In genomic region chrX:102651968-102652744, GRCh38 we compare ENCODE assay signal across 8 cellular contexts. TPM values are rescaled to one million over a fixed set of nuclear protein-coding genes. Genes with fewer than 3 reads are reported as not detected.
A peak's percentile ranks its signal among the peaks of the same experiment; 100 is the strongest.
DNase-seq lines count a peak whose midpoint lies in the region; ATAC-seq and TF ChIP-seq lines count a peak whose summit lies in the region.

No MANE protein-coding gene starts in this region.

- H3K36me3 ChIP-seq in lower lobe of right lung = no peaks in the 10 kb centered on the region

- POLR2A ChIA-PET in GM10248 (lab: Yijun Ruan, JAX) = no interaction called here

- peak; percentile 22 for DNase-seq in GM10248 (ENCODE audit: extremely low spot score)
- peak; percentile 62 for DNase-seq in activated CD4-positive, alpha-beta T cell treated with anti-CD3 and anti-CD28 coated beads for 48 hours
- DNase-seq in dorsolateral prefrontal cortex = peak in 8 of 10 donors; percentile 36 to 70 (median 54)
- no peak for DNase-seq in lower lobe of right lung
- peak; percentile 52 for DNase-seq in stimulated activated CD8-positive, alpha-beta memory T cell treated with anti-CD3 and anti-CD28 coated beads, Interleukin-4, amount 100 ng/mL, for 48 hours

- H3K27me3 ChIP-seq in dorsolateral prefrontal cortex (peaks cover 0 to 69% (median 5%) of the 10 kb centered on the region in 45 donors), lower lobe of right lung (ENCODE audit: low read depth) (no peaks in the 10 kb centered on the region)

- CTCF ChIA-PET in GM10248 (lab: Yijun Ruan, JAX) = no interaction called here

- H3K9me3 ChIP-seq in lower lobe of right lung = no peaks in the 10 kb centered on the region

- TF ChIP-seq CTCF in GM10248 (IDR thresholded peaks at IDR 0.05; ENCODE audit: control extremely low read depth, extremely low read depth, low read depth, missing control alignments) (no peak), dorsolateral prefrontal cortex (IDR thresholded peaks at IDR 0.05 in 54 of 56, conservative IDR thresholded peaks at IDR 0.05 in 2 of 56; ENCODE audit: low read depth in 1 of 56, partially characterized antibody in 56 of 56) (peak; percentile 18 to 68 (median 54)), lower lobe of right lung (IDR thresholded peaks at IDR 0.05) (peak; percentile 40)

- H3K27ac ChIP-seq in dorsolateral prefrontal cortex = peak overlapping the region in 58 of 59 donors; percentile 22 to 91 (median 83)
- H3K27ac ChIP-seq in lower lobe of right lung = peak overlapping the region; percentile 46

- peak overlapping the region; percentile 38 to 80 (median 67) for H3K4me3 ChIP-seq in dorsolateral prefrontal cortex
- peak overlapping the region; percentile 61 for H3K4me3 ChIP-seq in lower lobe of right lung

- peak; percentile 81 for ATAC-seq in HG03066 (IDR thresholded peaks at IDR 0.05; ENCODE audit: low read depth, unreplicated experiment)
- ATAC-seq in lower lobe of right lung = peak; percentile 73 to 74
- no peak for ATAC-seq in GM18861 (IDR thresholded peaks at IDR 0.05; ENCODE audit: unreplicated experiment)
- ATAC-seq in GM21447 (IDR thresholded peaks at IDR 0.05; ENCODE audit: unreplicated experiment) = no peak

- H3K4me1 ChIP-seq in lower lobe of right lung = no peaks in the 10 kb centered on the region

- intact Hi-C loops in dorsolateral prefrontal cortex (cut with DNase I) (loop anchor here (2.0 to 10.0 kb wide), 3 partner anchors 49 to 137 kb away; partner anchors contain the start of genes GPRASP2 (in 1 of the 2) and TMSB15A (in 1 of the 2)), lower lobe of right lung (cut with DNase I) (no loop called here)

RNA-seq across cellular contexts. Expression of gene GPRASP1, which starts 0.9 kb away (rescaled TPM):
- 100 to 1,000 TPM in 78 of 120 experiments, 10 to 100 TPM in 42; 50.9 to 168 (median 113) TPM for total RNA-seq in dorsolateral prefrontal cortex
- total RNA-seq in lower lobe of right lung = 5.0 TPM

RNA-seq across cellular contexts. Expression of gene ARMCX5, which starts 52.8 kb away (rescaled TPM):
- total RNA-seq in dorsolateral prefrontal cortex (10 to 100 TPM in 91 of 120 experiments, 1 to 10 TPM in 29; 4.7 to 24.1 (median 12.2) TPM), lower lobe of right lung (11.3 TPM)

Comparison
In these comparisons a context has a peak if more than half of its experiments do, and no peak if none do; other contexts are left out.
1. ATAC-seq: peak in HG03066 (single experiment) and lower lobe of right lung (2 of 2); none in GM18861 (single experiment) and GM21447 (single experiment).